Comparison of ENCODE assay signal across 14 cellular contexts in genomic region chr20:39289316-39289715, GRCh38.
A peak's percentile ranks its signal among the peaks of the same experiment; 100 is the strongest.
DNase-seq lines count a peak whose midpoint lies in the region; TF ChIP-seq lines count a peak whose summit lies in the region.
"Had no signal": no experiment of that assay in that cellular context is flagged by ENCODE, and none has a peak within 500 bp of the region (broad histone marks: within the 10 kb centered on the region; RNA-seq: fewer than 3 reads in every experiment).

No MANE protein-coding gene starts in this region.

- CTCF ChIA-PET in mammary epithelial cell (lab: Charles Lee; ENCODE audit: low non-redundant PET), result no interaction called here
- CTCF ChIA-PET in activated CD4-positive, alpha-beta memory T cell treated with anti-CD3 and anti-CD28 coated beads for 36 hours (lab: Charles Lee), result interaction anchor here (1.2 kb wide), 1 partner anchor 16 kb away, joined by 5 read pairs; no protein-coding TSS in a partner anchor

- H2AFZ ChIP-seq in mammary epithelial cell (ENCODE audit: low read depth, low read length), result no peak overlapping the region

- H3K4me2 ChIP-seq in mammary epithelial cell (ENCODE audit: insufficient read depth, low read depth, low read length), result no peak overlapping the region

- intact Hi-C loops in mammary epithelial cell (cut with micrococcal nuclease), result no loop called here
- intact Hi-C loops in posterior cingulate gyrus (cut with DNase I), result no loop called here
- intact Hi-C loops in activated CD4-positive, alpha-beta memory T cell treated with anti-CD3 and anti-CD28 coated beads for 36 hours (cut with micrococcal nuclease), result no loop called here

- H3K9me3 Mint-ChIP-seq in progenitor cell of endocrine pancreas (ENCODE audit: low read depth), result peaks cover 13% of the 10 kb centered on the region
- no peaks in the 10 kb centered on the region for H3K9me3 Mint-ChIP-seq in activated CD4-positive, alpha-beta memory T cell treated with anti-CD3 and anti-CD28 coated beads for 36 hours
- H3K9me3 Mint-ChIP-seq: natural killer cell treated with Interleukin-12 subunit alpha and Interleukin-12 subunit beta and Interleukin-15 and Interleukin-18, amount 100 ng/mL, for 72 hours had no signal

- WGBS in mammary epithelial cell (ENCODE audit: low coverage, missing lambda C conversion rate), result 29% methylated on average over 2 of the region's 2 CpGs

- H3K4me3 ChIP-seq in LNCaP clone FGC (ENCODE audit: low read depth, low read length), result no peak overlapping the region
- H3K4me3 ChIP-seq in mammary epithelial cell (replicated peaks in 1 of 3; ENCODE audit: insufficient read depth in 1 of 3, low read depth in 2 of 3, low read length in 3 of 3), result no peak overlapping the region
- H3K4me3 ChIP-seq: coronary artery, transverse colon had no signal

- POLR2A ChIA-PET in activated CD4-positive, alpha-beta memory T cell treated with anti-CD3 and anti-CD28 coated beads for 36 hours (lab: Charles Lee), result no interaction called here

- H3K27me3 Mint-ChIP-seq in progenitor cell of endocrine pancreas, result no peaks in the 10 kb centered on the region
- H3K27me3 Mint-ChIP-seq in activated CD4-positive, alpha-beta memory T cell treated with anti-CD3 and anti-CD28 coated beads for 36 hours, result peaks cover 8% of the 10 kb centered on the region

- H3K79me2 ChIP-seq in mammary epithelial cell (ENCODE audit: insufficient read depth, low read length), result no peaks in the 10 kb centered on the region

- H3K9ac ChIP-seq in mammary epithelial cell (ENCODE audit: insufficient read depth, low read length), result no peak overlapping the region

- no peaks in the 10 kb centered on the region for H3K27me3 ChIP-seq in mammary epithelial cell (ENCODE audit: insufficient read depth, low read length)
- H3K27me3 ChIP-seq: transverse colon had no signal

- no peak overlapping the region for H3K4me3 Mint-ChIP-seq in progenitor cell of endocrine pancreas (ENCODE audit: low read depth)
- H3K4me3 Mint-ChIP-seq in activated CD4-positive, alpha-beta memory T cell treated with anti-CD3 and anti-CD28 coated beads for 36 hours, result no peak overlapping the region
- H3K4me3 Mint-ChIP-seq: natural killer cell treated with Interleukin-12 subunit alpha and Interleukin-12 subunit beta and Interleukin-15 and Interleukin-18, amount 100 ng/mL, for 72 hours had no signal

- no peaks in the 10 kb centered on the region for H3K9me3 ChIP-seq in mammary epithelial cell (replicated peaks; ENCODE audit: insufficient read depth, low read length)
- H3K9me3 ChIP-seq: transverse colon had no signal

- peak; percentile 18 for DNase-seq in NCI-H2171 treated with DMSO at 0.1 percent for 48 hours (lab: John Stamatoyannopoulos, UW)
- DNase-seq in NCI-H2171 (lab: John Stamatoyannopoulos, UW), result no peak
- DNase-seq in LNCaP clone FGC (ENCODE audit: low read depth), result no peak
- no peak for DNase-seq in mammary epithelial cell
- no peak for DNase-seq in progenitor cell of endocrine pancreas (ENCODE audit: low spot score, unreplicated experiment)
- DNase-seq in posterior cingulate gyrus, result no peak
- DNase-seq in NCI-H2107 (lab: John Stamatoyannopoulos, UW), result no peak
- no peak for DNase-seq in activated CD4-positive, alpha-beta memory T cell treated with anti-CD3 and anti-CD28 coated beads for 36 hours
- DNase-seq: activated effector memory CD4-positive, alpha-beta T cell treated with Interleukin-2 at 50 U/mL for 16 hours; GOT3; stimulated activated CD4-positive, alpha-beta T cell treated with anti-CD3 and anti-CD28 coated beads, Interleukin-4, amount 100 ng/mL, for 24 hours; transverse colon had no signal

- peaks cover 4% of the 10 kb centered on the region for H3K36me3 Mint-ChIP-seq in progenitor cell of endocrine pancreas (ENCODE audit: insufficient read depth)
- H3K36me3 Mint-ChIP-seq in activated CD4-positive, alpha-beta memory T cell treated with anti-CD3 and anti-CD28 coated beads for 36 hours, result no peaks in the 10 kb centered on the region
- H3K36me3 Mint-ChIP-seq: natural killer cell treated with Interleukin-12 subunit alpha and Interleukin-12 subunit beta and Interleukin-15 and Interleukin-18, amount 100 ng/mL, for 72 hours had no signal

- H4K20me1 ChIP-seq in mammary epithelial cell (ENCODE audit: insufficient read depth, low read length), result no peaks in the 10 kb centered on the region

- H3K36me3 ChIP-seq in mammary epithelial cell (ENCODE audit: insufficient read depth, low read length), result no peaks in the 10 kb centered on the region
- H3K36me3 ChIP-seq: transverse colon had no signal

- H3K27ac ChIP-seq in mammary epithelial cell (ENCODE audit: insufficient read depth, low read depth, low read length), result no peak overlapping the region
- H3K27ac ChIP-seq: coronary artery, transverse colon had no signal

- H3K4me1 ChIP-seq in mammary epithelial cell (ENCODE audit: insufficient read depth, low read length), result no peaks in the 10 kb centered on the region
- H3K4me1 ChIP-seq: transverse colon had no signal

- dilution Hi-C loops in mammary epithelial cell (cut with HindIII; ENCODE audit: low sequenced_read_pairs), result no loop called here

- peak; percentile 59 for TF ChIP-seq CTCF in LNCaP clone FGC (IDR thresholded peaks at IDR 0.05; ENCODE audit: control insufficient read depth, extremely low read depth, insufficient read depth)
- TF ChIP-seq CTCF in mammary epithelial cell (conservative IDR thresholded peaks at IDR 0.05 in 1 of 2, IDR thresholded peaks at IDR 0.05 in 1 of 2; ENCODE audit: extremely low read depth in 1 of 2, insufficient read depth in 1 of 2, low read depth in 1 of 2, low read length in 2 of 2), result peak; percentile 15 to 33
- peak; percentile 44 for TF ChIP-seq CTCF in progenitor cell of endocrine pancreas (IDR thresholded peaks at IDR 0.05; ENCODE audit: unreplicated experiment)

- no TSS peak for BruUV-seq in mammary epithelial cell (replicated peaks; lab: Mats Ljungman, UMichigan)

- no peaks in the 10 kb centered on the region for H3K4me1 Mint-ChIP-seq in progenitor cell of endocrine pancreas (ENCODE audit: low read depth)
- no peaks in the 10 kb centered on the region for H3K4me1 Mint-ChIP-seq in activated CD4-positive, alpha-beta memory T cell treated with anti-CD3 and anti-CD28 coated beads for 36 hours (ENCODE audit: low read depth)

- no peak overlapping the region for H3K27ac Mint-ChIP-seq in progenitor cell of endocrine pancreas
- H3K27ac Mint-ChIP-seq in activated CD4-positive, alpha-beta memory T cell treated with anti-CD3 and anti-CD28 coated beads for 36 hours, result no peak overlapping the region
- H3K27ac Mint-ChIP-seq: natural killer cell treated with Interleukin-12 subunit alpha and Interleukin-12 subunit beta and Interleukin-15 and Interleukin-18, amount 100 ng/mL, for 72 hours had no signal

- in situ Hi-C loops in mammary epithelial cell (cut with MboI; ENCODE audit: low sequenced_read_pairs in 2 of 2), result loop anchor here in 1 of 2 donors (25.0 kb wide), 2 partner anchors 598 to 1648 kb away; no protein-coding TSS in a partner anchor
